ENCODE assay signal across 8 cellular contexts in the genomic region with DNA sequence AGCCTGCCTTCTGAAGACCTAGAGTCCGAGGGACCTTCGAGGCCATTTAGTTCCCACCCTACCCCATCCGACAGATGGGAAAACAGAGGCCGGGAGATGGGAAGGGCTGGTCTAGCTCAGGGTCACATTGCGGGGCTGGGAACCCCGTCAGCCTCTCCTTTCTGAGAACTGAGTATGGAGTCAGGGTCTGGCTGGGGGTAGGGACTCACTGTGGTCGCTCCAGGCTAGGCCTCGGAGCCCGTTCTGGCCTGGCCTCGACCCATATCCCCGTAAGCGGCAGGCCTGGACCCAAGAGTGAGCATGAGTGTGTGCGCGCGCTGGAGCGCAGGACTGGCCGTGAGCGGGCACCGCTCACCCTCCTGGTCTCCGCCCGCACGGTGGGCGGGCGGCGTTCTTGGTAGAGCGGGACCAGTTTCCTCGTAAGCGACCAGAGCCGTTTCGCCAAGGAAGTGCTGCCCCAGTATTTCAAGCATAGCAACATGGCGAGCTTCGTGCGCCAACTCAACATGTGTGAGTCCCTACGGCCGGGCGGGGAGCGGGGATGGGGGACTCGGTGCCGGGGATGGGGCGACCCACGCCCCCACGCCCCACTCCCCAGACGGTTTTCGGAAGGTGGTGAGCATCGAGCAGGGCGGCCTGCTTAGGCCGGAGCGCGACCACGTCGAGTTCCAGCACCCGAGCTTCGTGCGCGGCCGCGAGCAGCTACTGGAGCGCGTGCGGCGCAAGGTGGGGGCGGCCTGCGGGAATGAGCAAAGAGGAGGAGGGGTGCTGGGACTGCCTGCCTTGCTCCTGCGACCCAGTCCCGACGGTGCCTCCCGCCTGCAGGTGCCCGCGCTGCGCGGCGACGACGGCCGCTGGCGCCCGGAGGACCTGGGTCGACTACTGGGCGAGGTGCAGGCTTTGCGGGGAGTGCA. TPM values are rescaled to one million over a fixed set of nuclear protein-coding genes. Genes with fewer than 3 reads are reported as not detected.
DNase-seq lines count a peak whose midpoint lies in the region; ATAC-seq and TF ChIP-seq lines count a peak whose summit lies in the region.

No MANE protein-coding gene starts in this region.

- no peaks in the 10 kb centered on the region for H3K27me3 ChIP-seq in right lobe of liver
- peaks cover 15 to 54% of the 10 kb centered on the region in 2 donors for H3K27me3 ChIP-seq in stomach smooth muscle (ENCODE audit: control insufficient read depth in 1 of 2, insufficient read depth in 2 of 2, low read length in 2 of 2)

- H3K9me3 ChIP-seq in right lobe of liver (no peaks in the 10 kb centered on the region), stomach smooth muscle (ENCODE audit: control insufficient read depth in 2 of 2, low read length in 2 of 2) (no peaks in the 10 kb centered on the region)

- H3K4me1 ChIP-seq in right lobe of liver (peaks cover 0 to 43% (median 19%) of the 10 kb centered on the region in 4 donors), stomach smooth muscle (ENCODE audit: control insufficient read depth, insufficient read depth, low read length) (peaks cover 67% of the 10 kb centered on the region)

- ATAC-seq in right lobe of liver: no peak

- no peak for TF ChIP-seq CTCF in right lobe of liver (IDR thresholded peaks at IDR 0.05)

- no peaks in the 10 kb centered on the region for H3K36me3 ChIP-seq in right lobe of liver
- peaks cover 0 to 2% of the 10 kb centered on the region in 2 donors for H3K36me3 ChIP-seq in stomach smooth muscle (ENCODE audit: control insufficient read depth in 2 of 2, insufficient read depth in 2 of 2, low read length in 2 of 2)

- H3K4me1 Mint-ChIP-seq in T-helper 2 cell treated with Interferon-gamma antibody and Interleukin-4, amounts not matched to agents 5 μg/mL and 100 μg/mL, for 36 hours (ENCODE audit: low read depth): peaks cover 29% of the 10 kb centered on the region

- H3K4me3 ChIP-seq in right lobe of liver (peak overlapping the region; percentile 41 to 47 (median 43)), stomach smooth muscle (ENCODE audit: low read length in 2 of 2) (peak overlapping the region; percentile 34 to 72)

- H3K36me3 Mint-ChIP-seq in T-helper 2 cell treated with Interferon-gamma antibody and Interleukin-4, amounts not matched to agents 5 μg/mL and 100 μg/mL, for 36 hours (ENCODE audit: low read depth): peaks cover 21% of the 10 kb centered on the region

- DNase-seq in T-helper 2 cell treated with Interferon-gamma antibody and Interleukin-4, amounts not matched to agents 5 μg/mL and 100 μg/mL, for 36 hours (ENCODE audit: low spot score): no peak
- no peak for DNase-seq in T-helper 2 cell
- DNase-seq in astrocyte of the hippocampus (ENCODE audit: low read depth, low spot score): peak; percentile 46
- peak in 1 of 3 donors; percentile 46 for DNase-seq in right lobe of liver
- no peak for DNase-seq in KG1 (lab: John Stamatoyannopoulos, UW)
- DNase-seq in hypothalamus (lab: John Stamatoyannopoulos, UW): no peak
- DNase-seq in AG20443 (ENCODE audit: low spot score): no peak

- WGBS in right lobe of liver (ENCODE audit: insufficient coverage, low coverage, low lambda C conversion rate, missing lambda C conversion rate): 37% methylated on average over 15 of the region's 80 CpGs

- H3K27ac ChIP-seq in right lobe of liver (no peak overlapping the region), stomach smooth muscle (ENCODE audit: low read length) (peak overlapping the region; percentile 82)

- no peaks in the 10 kb centered on the region for H3K9me3 Mint-ChIP-seq in T-helper 2 cell treated with Interferon-gamma antibody and Interleukin-4, amounts not matched to agents 5 μg/mL and 100 μg/mL, for 36 hours

- TF ChIP-seq POLR2A in right lobe of liver (IDR thresholded peaks at IDR 0.05): no peak

- no peak overlapping the region for H3K27ac Mint-ChIP-seq in T-helper 2 cell treated with Interferon-gamma antibody and Interleukin-4, amounts not matched to agents 5 μg/mL and 100 μg/mL, for 36 hours

- H3K4me3 Mint-ChIP-seq in T-helper 2 cell treated with Interferon-gamma antibody and Interleukin-4, amounts not matched to agents 5 μg/mL and 100 μg/mL, for 36 hours: peak overlapping the region; percentile 38

- intact Hi-C loops in right lobe of liver (cut with DNase I): no loop called here

- H3K9ac ChIP-seq in stomach smooth muscle (ENCODE audit: low read length in 2 of 2): peak overlapping the region in 1 of 2 donors; percentile 21

- H3K27me3 Mint-ChIP-seq in T-helper 2 cell treated with Interferon-gamma antibody and Interleukin-4, amounts not matched to agents 5 μg/mL and 100 μg/mL, for 36 hours (ENCODE audit: low read depth): peaks cover 34% of the 10 kb centered on the region

RNA-seq across cellular contexts. Expression of a gene that starts 0.8 kb away (rescaled TPM):
- total RNA-seq in right lobe of liver: 10 to 100 TPM; 10.4 to 44.1 (median 30.1) TPM

RNA-seq across cellular contexts. Expression of a gene that starts 5.0 kb away (rescaled TPM):
- total RNA-seq in right lobe of liver: 10 to 100 TPM; 21.5 to 44.3 (median 28.1) TPM

RNA-seq across cellular contexts. Expression of a gene that starts 5.6 kb away (rescaled TPM):
- total RNA-seq in right lobe of liver: 10 to 100 TPM in 4 of 6 experiments, 1 to 10 TPM in 2; 6.1 to 15.0 (median 11.6) TPM

RNA-seq across cellular contexts. Expression of a gene that starts 5.7 kb away (rescaled TPM):
- 10 to 100 TPM in 4 of 6 experiments, 1 to 10 TPM in 2; 9.5 to 16.3 (median 10.6) TPM for total RNA-seq in right lobe of liver

RNA-seq across cellular contexts. Expression of a gene that starts 14.6 kb away (rescaled TPM):
- 1 to 10 TPM in 5 of 6 experiments, under 1 TPM in 1; 0.95 to 3.9 (median 1.7) TPM for total RNA-seq in right lobe of liver
